In genomic region chr4:19152264-19152663, GRCh38 we compare ENCODE assay signal across 1 cellular context.
TF ChIP-seq lines count a peak whose summit lies in the region.

No MANE protein-coding gene starts in this region.

TF ChIP-seq in GM23338, 12 proteins besides CTCF, POLR2A, EP300 and RAD21:
- no peak for TF ChIP-seq ZNF462 (CRISPR knock-in tag; IDR thresholded peaks at IDR 0.05)
- no peak for TF ChIP-seq POLR2AphosphoS5 (IDR thresholded peaks at IDR 0.05; ENCODE audit: low read depth)
- TF ChIP-seq EZH2phosphoT487 (IDR thresholded peaks at IDR 0.05; ENCODE audit: unreplicated experiment): no peak
- no peak for TF ChIP-seq JUNB (IDR thresholded peaks at IDR 0.05; ENCODE audit: unreplicated experiment)
- no peak for TF ChIP-seq REST (IDR thresholded peaks at IDR 0.05; ENCODE audit: unreplicated experiment)
- no peak for TF ChIP-seq EZH2 (IDR thresholded peaks at IDR 0.05; ENCODE audit: low read depth, unreplicated experiment)
- no peak for TF ChIP-seq NANOG (IDR thresholded peaks at IDR 0.05; ENCODE audit: borderline replicate concordance)
- no peak for TF ChIP-seq STAT1 (IDR thresholded peaks at IDR 0.05; ENCODE audit: unreplicated experiment)
- TF ChIP-seq CREB1 (CRISPR knock-in tag; IDR thresholded peaks at IDR 0.05; ENCODE audit: low read depth): no peak
